Comparison of ENCODE assay signal across 8 cellular contexts in genomic region chr15:43105778-43106485, GRCh38. TPM values are rescaled to one million over a fixed set of nuclear protein-coding genes. Genes with fewer than 3 reads are reported as not detected.
DNase-seq lines count a peak whose midpoint lies in the region; TF ChIP-seq lines count a peak whose summit lies in the region.

Gene UBR1 (minus strand): TSS chr15:43106038. CDS start chr15:43106022, 16 bp downstream.

- TF ChIP-seq CTCF in nephron (IDR thresholded peaks at IDR 0.05; ENCODE audit: unreplicated experiment in 3 of 3): no peak

- H3K27me3 ChIP-seq in H7 (ENCODE audit: control insufficient read depth, insufficient read depth, low read length): no peaks in the 10 kb centered on the region
- H3K27me3 ChIP-seq in MG63: no peaks in the 10 kb centered on the region

- H3K9me3 Mint-ChIP-seq in nephron: no peaks in the 10 kb centered on the region
- no peaks in the 10 kb centered on the region for H3K9me3 Mint-ChIP-seq in stimulated activated naive CD8-positive, alpha-beta T cell treated with anti-CD3 and anti-CD28 coated beads, Interleukin-15, Interleukin-2, amounts not matched to agents 100 ng/mL and 50 ng/mL, for 24 hours

- H3K36me3 Mint-ChIP-seq in nephron (ENCODE audit: low read depth): peaks cover 27% of the 10 kb centered on the region
- peaks cover 32% of the 10 kb centered on the region for H3K36me3 Mint-ChIP-seq in stimulated activated naive CD8-positive, alpha-beta T cell treated with anti-CD3 and anti-CD28 coated beads, Interleukin-15, Interleukin-2, amounts not matched to agents 100 ng/mL and 50 ng/mL, for 24 hours (ENCODE audit: low read depth)

- no peaks in the 10 kb centered on the region for H3K9me3 ChIP-seq in MG63

- H3K27ac Mint-ChIP-seq in nephron: peak within 1 kb of the TSS; percentile 97 to 99 (median 99)
- peak within 1 kb of the TSS; percentile 98 for H3K27ac Mint-ChIP-seq in stimulated activated naive CD8-positive, alpha-beta T cell treated with anti-CD3 and anti-CD28 coated beads, Interleukin-15, Interleukin-2, amounts not matched to agents 100 ng/mL and 50 ng/mL, for 24 hours

- H3K4me3 Mint-ChIP-seq in nephron: peak within 1 kb of the TSS; percentile 94 to 99 (median 97)
- H3K4me3 Mint-ChIP-seq in stimulated activated naive CD8-positive, alpha-beta T cell treated with anti-CD3 and anti-CD28 coated beads, Interleukin-15, Interleukin-2, amounts not matched to agents 100 ng/mL and 50 ng/mL, for 24 hours: peak within 1 kb of the TSS; percentile 98

- H3K27me3 Mint-ChIP-seq in nephron (ENCODE audit: low read depth): peaks cover 9% of the 10 kb centered on the region
- no peaks in the 10 kb centered on the region for H3K27me3 Mint-ChIP-seq in stimulated activated naive CD8-positive, alpha-beta T cell treated with anti-CD3 and anti-CD28 coated beads, Interleukin-15, Interleukin-2, amounts not matched to agents 100 ng/mL and 50 ng/mL, for 24 hours

- DNase-seq in EL: peak; percentile 93
- peak; percentile 82 for DNase-seq in H7
- DNase-seq in MG63: peak; percentile 95
- DNase-seq in SIG-M5 treated with dmso at 0.1 percent for 504 hours (lab: John Stamatoyannopoulos, UW; ENCODE audit: unreplicated experiment): peak; percentile 88
- peak; percentile 68 for DNase-seq in activated gamma-delta T cell (lab: John Stamatoyannopoulos, UW)
- peak; percentile 87 for DNase-seq in fibroblast of the conjunctiva (ENCODE audit: low read depth)

- H3K4me3 ChIP-seq in H7 (ENCODE audit: insufficient read depth, low read depth, low read length): peak within 1 kb of the TSS; percentile 65
- peak within 1 kb of the TSS; percentile 97 for H3K4me3 ChIP-seq in MG63

- peaks cover 44% of the 10 kb centered on the region for H3K4me1 Mint-ChIP-seq in nephron
- peaks cover 51% of the 10 kb centered on the region for H3K4me1 Mint-ChIP-seq in stimulated activated naive CD8-positive, alpha-beta T cell treated with anti-CD3 and anti-CD28 coated beads, Interleukin-15, Interleukin-2, amounts not matched to agents 100 ng/mL and 50 ng/mL, for 24 hours (ENCODE audit: low read depth)

- H3K36me3 ChIP-seq in H7 (replicated peaks; ENCODE audit: control insufficient read depth, insufficient read depth, low read length) (peaks cover 4% of the 10 kb centered on the region), MG63 (peaks cover 20% of the 10 kb centered on the region)

RNA-seq across cellular contexts. Expression of gene UBR1, which starts in this region (rescaled TPM):
- total RNA-seq in H7 (2014; rRNA removed; shearing (Covaris generic)): 13.0 and 16.3 TPM in 2 replicates
- total RNA-seq in MG63 (2014; rRNA removed; shearing (Covaris generic); ENCODE audit: low replicate concordance): 12.6 and 16.8 TPM in 2 replicates

Comparison
In these comparisons a context has a peak if more than half of its experiments do, and no peak if none do; other contexts are left out.
1. Peak in every context shown above with its lines: DNase-seq and H3K4me3 ChIP-seq.